In the genomic region with DNA sequence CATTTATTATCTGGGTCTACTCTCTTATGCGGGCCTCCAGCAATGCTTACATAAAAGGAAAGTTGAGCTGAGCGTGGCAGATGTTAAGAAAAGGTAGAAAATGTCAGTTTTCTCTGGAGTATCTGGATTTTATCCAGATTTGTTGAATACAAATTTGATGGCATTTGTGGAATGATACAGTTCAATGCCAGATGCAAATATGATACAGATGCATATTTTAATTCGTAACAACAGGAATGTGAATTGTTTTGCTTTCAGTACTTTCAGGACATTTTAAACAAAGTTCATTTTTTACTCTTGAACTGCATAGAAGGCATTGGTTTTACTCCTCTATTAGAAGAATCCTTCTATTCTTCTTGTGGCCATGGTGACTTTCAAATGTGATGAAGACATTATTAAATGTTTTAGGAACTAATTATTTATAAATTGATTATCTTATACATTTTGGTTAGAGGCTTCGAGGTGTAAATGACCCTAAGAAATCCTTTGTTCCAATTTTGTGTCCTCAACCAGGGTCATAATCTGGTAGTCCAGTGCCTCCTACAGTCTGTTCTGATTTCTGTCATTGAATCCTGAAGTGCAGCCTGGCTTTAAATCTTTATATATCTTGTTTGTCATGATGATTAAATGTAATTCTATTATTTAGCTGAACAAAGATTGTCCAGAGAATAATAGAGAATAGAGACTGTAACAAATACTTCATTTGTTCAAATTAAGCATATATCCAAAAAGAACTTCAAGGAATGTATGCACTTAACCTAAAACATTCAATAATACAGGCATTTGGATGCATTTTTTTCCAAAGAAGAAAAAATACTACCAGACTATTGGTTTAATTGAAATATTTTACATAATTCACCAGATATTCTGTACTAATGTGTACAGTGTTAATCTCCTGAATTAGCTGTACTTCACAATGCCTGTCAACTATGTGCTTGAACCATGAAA, we compare ENCODE assay signal across 8 cellular contexts.
DNase-seq lines count a peak whose midpoint lies in the region; ATAC-seq, FAIRE-seq and TF ChIP-seq lines count a peak whose summit lies in the region.

No MANE protein-coding gene starts in this region.

- ATAC-seq in GM21576 (IDR thresholded peaks at IDR 0.05; ENCODE audit: unreplicated experiment) (peak; percentile 72), HG03469 (IDR thresholded peaks at IDR 0.05; ENCODE audit: unreplicated experiment) (no peak), HG02571 (IDR thresholded peaks at IDR 0.05; ENCODE audit: unreplicated experiment) (no peak)

- DNase-seq in AG08396 (ENCODE audit: low spot score) (peak; percentile 32), RCC 7860 (ENCODE audit: low spot score) (peak; percentile 27), foreskin fibroblast (peak; percentile 39 to 67), small intestine (peak; percentile 48), NCI-H146 (lab: John Stamatoyannopoulos, UW) (no peak)

- no peaks in the 10 kb centered on the region for H3K4me1 ChIP-seq in small intestine (ENCODE audit: control insufficient read depth in 2 of 2, insufficient read depth in 1 of 2, low read depth in 1 of 2, low read length in 1 of 2)

- H3K4me3 ChIP-seq in foreskin fibroblast (ENCODE audit: low read depth in 1 of 2, low read length in 2 of 2) (peak overlapping the region in 1 of 2 donors; percentile 2), small intestine (ENCODE audit: low read depth in 1 of 2, low read length in 2 of 2) (no peak overlapping the region)

- H3K27ac ChIP-seq in small intestine (ENCODE audit: low read depth in 1 of 2, low read length in 1 of 2) = no peak overlapping the region

- H3K27me3 ChIP-seq in small intestine (ENCODE audit: control insufficient read depth in 2 of 2, insufficient read depth in 2 of 2, low read length in 2 of 2) = no peaks in the 10 kb centered on the region

- H3K9me3 ChIP-seq in small intestine (ENCODE audit: control insufficient read depth, low read depth) = no peaks in the 10 kb centered on the region

- FAIRE-seq in RCC 7860 (lab: Jason Lieb, UNC) (peak; percentile 69), small intestine (lab: Jason Lieb, UNC) (no peak)

- TF ChIP-seq CTCF in foreskin fibroblast (IDR thresholded peaks at IDR 0.05; ENCODE audit: low read depth, low read length) = peak; percentile 64

- peaks cover 0 to 2% of the 10 kb centered on the region in 2 donors for H3K36me3 ChIP-seq in small intestine (ENCODE audit: control insufficient read depth in 2 of 2, insufficient read depth in 2 of 2, low read length in 2 of 2)

- WGBS in small intestine, 3 donors = 50 to 52% (median 51%) methylated on average over 4 of the region's 4 CpGs
